8 cellular contexts compared by ENCODE assay signal in the genomic region with DNA sequence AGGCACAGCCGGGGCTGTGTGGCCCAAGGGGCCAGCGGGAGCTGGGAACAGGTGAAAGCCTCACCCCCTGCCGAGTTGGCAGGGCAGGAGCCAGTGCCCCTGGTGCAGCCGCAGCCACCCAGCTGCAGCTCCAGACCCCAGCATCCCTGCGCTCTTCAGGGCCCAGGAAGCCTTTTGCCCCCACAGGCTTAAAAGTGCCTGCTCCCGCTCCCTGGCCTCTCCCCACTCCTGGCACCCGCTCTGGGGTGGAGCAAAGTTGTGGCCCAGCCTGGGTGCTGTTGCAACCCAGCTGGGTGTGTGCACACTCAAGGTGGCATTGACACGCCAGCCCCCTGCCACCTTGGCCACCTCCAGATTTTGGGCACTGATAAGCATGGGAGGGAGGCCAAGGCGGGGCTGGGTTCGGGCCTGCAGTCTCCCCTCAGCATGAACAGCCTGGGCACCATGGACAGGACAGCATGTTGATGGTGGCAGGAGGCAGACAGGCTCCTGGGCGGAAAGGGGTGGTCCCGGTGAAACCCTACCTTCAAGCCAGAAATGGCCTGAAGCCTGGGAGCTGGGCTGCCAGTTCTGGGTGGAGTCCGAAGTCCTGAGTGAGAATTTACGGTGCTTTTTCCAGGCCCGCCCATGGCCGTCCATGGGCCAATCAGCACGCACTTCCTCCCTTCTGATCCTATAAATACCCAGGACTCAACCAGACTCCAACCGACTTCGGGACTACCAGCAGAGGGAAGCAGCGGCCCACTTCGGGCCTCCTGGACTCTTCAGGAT. TPM values are rescaled to one million over a fixed set of nuclear protein-coding genes. Genes with fewer than 3 reads are reported as not detected.
DNase-seq lines count a peak whose midpoint lies in the region; ATAC-seq, FAIRE-seq and TF ChIP-seq lines count a peak whose summit lies in the region.

No MANE protein-coding gene starts in this region.

- H3K27me3 Mint-ChIP-seq in Calu3 (ENCODE audit: unreplicated experiment): peaks cover 79% of the 10 kb centered on the region

- CTCF ChIA-PET in Calu3 (lab: Charles Lee): interaction anchor here (0.6 to 1.5 kb wide), 10 partner anchors 9 to 144 kb away, joined by 3 to 9 read pairs (median 3); a partner anchor contains a TSS

- DNase-seq in Calu3 (peak; percentile 60), HuH-7 (ENCODE audit: low spot score) (peak; percentile 73), SW 1271 (lab: John Stamatoyannopoulos, UW) (peak; percentile 37 to 64), left lobe of liver (ENCODE audit: low spot score) (no peak), H54 (ENCODE audit: insufficient read length, low spot score) (no peak)

- no TSS peak for BruUV-seq in Calu3 (replicated peaks; lab: Mats Ljungman, UMichigan)

- no peak overlapping the region for H3K27ac Mint-ChIP-seq in Calu3 (ENCODE audit: unreplicated experiment)

- intact Hi-C loops in Calu3 (cut with micrococcal nuclease; ENCODE audit: unreplicated experiment): loop anchor here (2.0 kb wide), 1 partner anchor 75 kb away; no protein-coding TSS in a partner anchor

- no peak for TF ChIP-seq POLR2A in H54 (IDR thresholded peaks at IDR 0.05; ENCODE audit: low read depth, low read length)

- no peak overlapping the region for H3K4me3 Mint-ChIP-seq in Calu3 (ENCODE audit: low read depth, unreplicated experiment)

- peak; percentile 33 for TF ChIP-seq CTCF in Calu3 (IDR thresholded peaks at IDR 0.05; ENCODE audit: unreplicated experiment)

- H3K4me1 Mint-ChIP-seq in Calu3 (ENCODE audit: low read depth, unreplicated experiment): no peaks in the 10 kb centered on the region

- no peaks in the 10 kb centered on the region for H3K9me3 Mint-ChIP-seq in Calu3 (ENCODE audit: low read depth, unreplicated experiment)

- H3K36me3 Mint-ChIP-seq in Calu3 (ENCODE audit: insufficient read depth, unreplicated experiment): no peaks in the 10 kb centered on the region

- peak; percentile 84 for ATAC-seq in left lobe of liver
- ATAC-seq in HG02885 (IDR thresholded peaks at IDR 0.05; ENCODE audit: poor library complexity, unreplicated experiment): no peak
- no peak for ATAC-seq in HG03159 (IDR thresholded peaks at IDR 0.05; ENCODE audit: unreplicated experiment)
- ATAC-seq in GM21423 (IDR thresholded peaks at IDR 0.05; ENCODE audit: unreplicated experiment): no peak

- no peak for FAIRE-seq in H54 (lab: Jason Lieb, UNC)

RNA-seq across cellular contexts. Expression of a gene that starts 23.5 kb away (rescaled TPM):
- total RNA-seq in Calu3 (2022): 26.2 and 28.2 TPM in 2 replicates
- 24.2 TPM for total RNA-seq in left lobe of liver

RNA-seq across cellular contexts. Expression of a gene that starts 32.1 kb away (rescaled TPM):
- 50.9 and 51.0 TPM in 2 replicates for total RNA-seq in Calu3 (2022)
- total RNA-seq in left lobe of liver: 19.4 TPM

RNA-seq across cellular contexts. Expression of a gene that starts 36.7 kb away (rescaled TPM):
- total RNA-seq in Calu3 (2022): 18.5 and 21.9 TPM in 2 replicates
- 13.4 TPM for total RNA-seq in left lobe of liver

RNA-seq across cellular contexts. Expression of a gene that starts 42.8 kb away (rescaled TPM):
- 12.7 and 15.2 TPM in 2 replicates for total RNA-seq in Calu3 (2022)
- 0.23 TPM for total RNA-seq in left lobe of liver

Comparison
In these comparisons a context has a peak if more than half of its experiments do, and no peak if none do; other contexts are left out.
1. DNase-seq: peak in Calu3 (single experiment), HuH-7 (single experiment) and SW 1271 (2 of 2); none in left lobe of liver (single experiment) and H54 (single experiment).